11 cellular contexts compared by ENCODE assay signal in the genomic region with DNA sequence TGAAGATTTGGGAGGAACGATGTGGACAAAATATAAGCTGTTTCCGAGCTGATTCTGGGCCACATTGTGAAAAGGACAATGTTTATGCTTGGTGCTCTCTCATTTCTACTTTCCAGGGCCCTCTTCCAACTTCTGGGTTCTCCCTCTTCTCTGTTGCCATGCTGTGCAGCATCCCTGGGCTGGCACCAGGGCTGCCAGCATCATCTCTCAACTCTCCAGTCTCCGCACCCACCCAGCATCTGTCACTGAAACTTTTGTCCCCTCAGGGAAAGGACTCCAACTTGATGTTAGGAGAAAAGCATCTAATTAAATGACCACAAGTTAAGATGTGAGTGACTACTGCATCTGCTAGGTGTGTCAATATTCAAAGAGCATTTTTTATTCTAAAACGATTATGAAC.
"Had no signal": no experiment of that assay in that cellular context is flagged by ENCODE, and none has a peak within 500 bp of the region (broad histone marks: within the 10 kb centered on the region; RNA-seq: fewer than 3 reads in every experiment).

No MANE protein-coding gene starts in this region.

- DNase-seq: GM23248, GOT3, H7, H9, HCEC 1CT, HFFc6 had no signal

- ATAC-seq: GM23338, HCT116 had no signal

- H3K36me3 ChIP-seq: HAP-1 had no signal

- H3K9me3 ChIP-seq: HAP-1 had no signal

- H3K4me3 ChIP-seq: GM23248, GM23338, HAP-1 had no signal

- H3K27ac ChIP-seq: GM23248 had no signal

- H3K4me1 ChIP-seq: HAP-1 had no signal

- FAIRE-seq: H1, H54 had no signal
